In the genomic region with DNA sequence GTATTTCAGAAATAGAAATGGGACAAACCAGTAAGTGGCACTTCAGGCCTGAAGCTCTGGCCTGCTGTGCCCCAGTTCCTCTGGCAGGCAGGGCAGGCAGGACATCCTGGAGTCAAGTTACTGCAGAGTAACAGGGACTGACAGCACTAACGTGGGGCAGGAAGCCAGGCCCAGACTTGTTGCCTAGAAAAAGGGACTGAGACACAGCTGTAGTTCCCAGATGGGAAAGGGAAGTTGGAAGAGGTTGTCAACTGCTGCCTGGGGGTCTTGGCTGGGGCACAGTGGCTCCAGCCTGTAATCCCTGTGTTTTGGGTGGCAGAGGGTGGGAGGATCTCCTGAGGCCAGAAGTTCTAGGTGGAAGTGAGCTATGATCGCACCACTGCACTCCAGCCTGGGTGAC, we compare ENCODE assay signal across 8 cellular contexts.
DNase-seq lines count a peak whose midpoint lies in the region; ATAC-seq and TF ChIP-seq lines count a peak whose summit lies in the region.

No MANE protein-coding gene starts in this region.

- H3K4me2 ChIP-seq in PC-9 (peak overlapping the region; percentile 34), neuronal stem cell (ENCODE audit: insufficient read depth, low read length, poor library complexity, severe bottlenecking) (no peak overlapping the region)

- H3K36me3 Mint-ChIP-seq in CD8-positive, alpha-beta T cell, result no peaks in the 10 kb centered on the region

- H3K4me3 Mint-ChIP-seq in CD8-positive, alpha-beta T cell, result no peak overlapping the region

- H3K23ac ChIP-seq in neuronal stem cell (ENCODE audit: low read depth, low read length, poor library complexity), result no peak overlapping the region

- H3K9ac ChIP-seq in neuronal stem cell (ENCODE audit: low read depth, low read length, poor library complexity), result no peak overlapping the region

- POLR2A ChIA-PET in PC-9 (lab: Charles Lee; ENCODE audit: unreplicated experiment), result interaction anchor here (0.6 kb wide), 1 partner anchor 64 kb away, joined by 3 read pairs; no protein-coding TSS in a partner anchor
- POLR2A ChIA-PET in CD8-positive, alpha-beta T cell (lab: Charles Lee), result no interaction called here

- H3K4me1 Mint-ChIP-seq in CD8-positive, alpha-beta T cell (ENCODE audit: low read depth), result no peaks in the 10 kb centered on the region

- H2BK5ac ChIP-seq in neuronal stem cell (ENCODE audit: low read length), result no peak overlapping the region

- H3K27me3 Mint-ChIP-seq in CD8-positive, alpha-beta T cell (ENCODE audit: low read depth), result no peaks in the 10 kb centered on the region

- H3K36me3 ChIP-seq in PC-9 (ENCODE audit: low read depth), result no peaks in the 10 kb centered on the region
- H3K36me3 ChIP-seq in neuronal stem cell (replicated peaks in 1 of 2; ENCODE audit: control insufficient read depth in 2 of 2, insufficient read depth in 2 of 2, low read length in 2 of 2), result no peaks in the 10 kb centered on the region
- H3K36me3 ChIP-seq in CD8-positive, alpha-beta T cell (ENCODE audit: insufficient read depth, low read length), result no peaks in the 10 kb centered on the region

- no peak overlapping the region for H3K14ac ChIP-seq in neuronal stem cell (ENCODE audit: low read length)

- intact Hi-C loops in PC-9 (cut with micrococcal nuclease; ENCODE audit: unreplicated experiment) (loop anchor here (1.0 kb wide), 3 partner anchors 46 to 110 kb away; no protein-coding TSS in a partner anchor), dorsolateral prefrontal cortex (cut with DNase I) (no loop called here)
- intact Hi-C loops in CD8-positive, alpha-beta T cell (cut with DNase I, micrococcal nuclease), result no loop called here

- peak overlapping the region; percentile 69 for H2BK15ac ChIP-seq in neuronal stem cell (ENCODE audit: low read length)

- H3K27me3 ChIP-seq in PC-9 (ENCODE audit: insufficient read depth, low read depth) (no peaks in the 10 kb centered on the region), neuronal stem cell (ENCODE audit: control insufficient read depth in 3 of 3, insufficient read depth in 3 of 3, low read depth in 1 of 3, low read length in 3 of 3) (no peaks in the 10 kb centered on the region), dorsolateral prefrontal cortex (no peaks in the 10 kb centered on the region)
- H3K27me3 ChIP-seq in CD8-positive, alpha-beta T cell (ENCODE audit: insufficient read depth, low read length), result no peaks in the 10 kb centered on the region

- no peak overlapping the region for H2BK12ac ChIP-seq in neuronal stem cell (ENCODE audit: low read length)

- no peaks in the 10 kb centered on the region for H3K9me2 ChIP-seq in PC-9 (ENCODE audit: insufficient read depth)

- peaks cover 11% of the 10 kb centered on the region for H3F3A ChIP-seq in PC-9 (ENCODE audit: insufficient read depth, low read depth)

- H3K9me3 Mint-ChIP-seq in CD8-positive, alpha-beta T cell, result no peaks in the 10 kb centered on the region

- H2AK5ac ChIP-seq in neuronal stem cell (ENCODE audit: low read depth, low read length), result no peak overlapping the region

- H3K4me1 ChIP-seq in PC-9 (replicated peaks; ENCODE audit: insufficient read depth) (peaks cover 13% of the 10 kb centered on the region), neuronal stem cell (ENCODE audit: control insufficient read depth in 2 of 2, insufficient read depth in 1 of 2, low read depth in 1 of 2, low read length in 2 of 2) (peaks cover 3 to 21% of the 10 kb centered on the region in 2 donors)
- no peaks in the 10 kb centered on the region for H3K4me1 ChIP-seq in CD8-positive, alpha-beta T cell (ENCODE audit: insufficient read depth, low read length)

- BruUV-seq in PC-9 (replicated peaks; lab: Mats Ljungman, UMichigan), result no TSS peak

- H3K18ac ChIP-seq in neuronal stem cell (ENCODE audit: low read length), result peak overlapping the region; percentile 50

- DNase-seq in EH (ENCODE audit: low read depth) (peak; percentile 87), PC-9 (peak; percentile 54 to 56), epithelial cell of prostate (ENCODE audit: low read depth, low spot score) (no peak), neuronal stem cell (ENCODE audit: low spot score) (no peak), dorsolateral prefrontal cortex (no peak), COR-L47 (lab: John Stamatoyannopoulos, UW) (no peak)
- DNase-seq in CD8-positive, alpha-beta T cell, result no peak
- no peak for DNase-seq in activated T-cell treated with anti-CD3 and anti-CD28 coated beads, Interleukin-2, amount 50 U/mL, for 1 hour

- TF ChIP-seq CTCF in PC-9 (conservative IDR thresholded peaks at IDR 0.05), result no peak
- no peak for TF ChIP-seq CTCF in CD8-positive, alpha-beta T cell (IDR thresholded peaks at IDR 0.05)
- TF ChIP-seq CTCF in dorsolateral prefrontal cortex (IDR thresholded peaks at IDR 0.05 in 54 of 56, conservative IDR thresholded peaks at IDR 0.05 in 2 of 56; ENCODE audit: low read depth in 1 of 56, partially characterized antibody in 56 of 56), result no peak

- H3K9me3 ChIP-seq in PC-9 (ENCODE audit: insufficient read depth, low read depth) (no peaks in the 10 kb centered on the region), neuronal stem cell (replicated peaks in 1 of 2; ENCODE audit: control insufficient read depth in 2 of 2, insufficient read depth in 1 of 2, low read depth in 1 of 2, low read length in 2 of 2) (peaks cover 0 to 4% of the 10 kb centered on the region in 2 donors)
- no peaks in the 10 kb centered on the region for H3K9me3 ChIP-seq in CD8-positive, alpha-beta T cell (ENCODE audit: low read length)

- H3K27ac ChIP-seq in PC-9 (peak overlapping the region; percentile 43), epithelial cell of prostate (peak overlapping the region; percentile 67), neuronal stem cell (replicated peaks; ENCODE audit: low read length) (no peak overlapping the region), dorsolateral prefrontal cortex (peak overlapping the region in 12 of 59 donors; percentile 4 to 65 (median 40))
- H3K27ac ChIP-seq in CD8-positive, alpha-beta T cell (ENCODE audit: low read depth, low read length), result no peak overlapping the region

- CTCF ChIA-PET in PC-9 (lab: Charles Lee), result interaction anchor here (0.7 to 1.4 kb wide), 5 partner anchors 9 to 110 kb away, joined by 3 to 19 read pairs (median 5); no protein-coding TSS in a partner anchor
- CTCF ChIA-PET in CD8-positive, alpha-beta T cell (lab: Charles Lee), result no interaction called here

- no CpG with 5 or more reads among the region's 2 CpGs for WGBS in neuronal stem cell (ENCODE audit: extremely low coverage in 2 of 2, insufficient read length in 2 of 2, insufficient replicate concordance in 1 of 2), 2 donors

- H4K8ac ChIP-seq in neuronal stem cell (ENCODE audit: low read depth, low read length), result no peak overlapping the region

- no peaks in the 10 kb centered on the region for H3K79me1 ChIP-seq in neuronal stem cell (ENCODE audit: low read depth, low read length)

- H4K91ac ChIP-seq in neuronal stem cell (ENCODE audit: low read depth, low read length, poor library complexity), result no peak overlapping the region

- H3K79me2 ChIP-seq in PC-9 (ENCODE audit: low read depth), result 0 out of 2 replicates have a peak, but pooled peaks cover 4% of the 10 kb centered on the region

- H3K27ac Mint-ChIP-seq in CD8-positive, alpha-beta T cell, result no peak overlapping the region

- no peak overlapping the region for H3K4ac ChIP-seq in neuronal stem cell (ENCODE audit: low read length)

- H2BK120ac ChIP-seq in neuronal stem cell (ENCODE audit: low read depth, low read length), result no peak overlapping the region

- H4K20me1 ChIP-seq in PC-9 (ENCODE audit: insufficient read depth), result no peaks in the 10 kb centered on the region; the same call in 1 of the 2 replicates

- ATAC-seq in CD8-positive, alpha-beta T cell, result no peak

- H2AFZ ChIP-seq in PC-9 (no peak overlapping the region), neuronal stem cell (ENCODE audit: low read length) (peak overlapping the region; percentile 83)

- H3K4me3 ChIP-seq in PC-9 (no peak overlapping the region), neuronal stem cell (ENCODE audit: low read length in 2 of 2) (no peak overlapping the region), dorsolateral prefrontal cortex (no peak overlapping the region)
- H3K4me3 ChIP-seq in CD8-positive, alpha-beta T cell (ENCODE audit: low read depth, low read length), result no peak overlapping the region

Comparison
In these comparisons a context has a peak if more than half of its experiments do, and no peak if none do; other contexts are left out.
1. DNase-seq: peak in EH (single experiment) and PC-9 (2 of 2); none in epithelial cell of prostate (single experiment), neuronal stem cell (single experiment), CD8-positive, alpha-beta T cell (0 of 7), dorsolateral prefrontal cortex (0 of 10), activated T-cell treated with anti-CD3 and anti-CD28 coated beads, Interleukin-2, amount 50 U/mL, for 1 hour (single experiment) and COR-L47 (single experiment).
2. H3K27ac ChIP-seq: peak in PC-9 (single experiment) and epithelial cell of prostate (single experiment); none in neuronal stem cell (single experiment) and CD8-positive, alpha-beta T cell (single experiment).